In the genomic region with DNA sequence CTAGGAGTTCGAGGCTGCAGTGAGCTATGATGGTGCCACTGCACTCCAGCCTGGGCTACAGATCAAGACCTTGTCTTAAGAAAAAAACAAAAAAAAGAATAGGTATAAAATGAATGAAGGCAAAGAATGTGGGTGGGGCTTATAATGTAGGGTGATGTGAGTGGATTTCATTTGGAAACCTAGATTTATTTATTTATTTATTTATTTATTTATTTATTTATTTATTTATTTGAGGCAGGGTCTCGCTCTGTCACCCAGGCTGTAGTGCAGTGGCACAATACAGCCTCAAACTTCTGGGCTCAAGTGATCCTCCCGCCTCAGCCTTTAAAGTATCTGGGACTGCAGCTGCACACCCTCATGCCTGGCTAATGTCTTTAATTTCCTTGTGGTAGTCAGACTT, we compare ENCODE assay signal across 1 cellular context. TPM values are rescaled to one million over a fixed set of nuclear protein-coding genes. Genes with fewer than 3 reads are reported as not detected.
"Had no signal": no experiment of that assay in that cellular context is flagged by ENCODE, and none has a peak within 500 bp of the region (broad histone marks: within the 10 kb centered on the region; RNA-seq: fewer than 3 reads in every experiment).

No MANE protein-coding gene starts in this region.

RNA-seq across cellular contexts. Expression of gene NHLRC1, which starts 28.9 kb away (rescaled TPM):
- total RNA-seq: K562 had no signal
- polyA plus RNA-seq: K562 had no signal
